Comparison of ENCODE assay signal across 8 cellular contexts in the genomic region with DNA sequence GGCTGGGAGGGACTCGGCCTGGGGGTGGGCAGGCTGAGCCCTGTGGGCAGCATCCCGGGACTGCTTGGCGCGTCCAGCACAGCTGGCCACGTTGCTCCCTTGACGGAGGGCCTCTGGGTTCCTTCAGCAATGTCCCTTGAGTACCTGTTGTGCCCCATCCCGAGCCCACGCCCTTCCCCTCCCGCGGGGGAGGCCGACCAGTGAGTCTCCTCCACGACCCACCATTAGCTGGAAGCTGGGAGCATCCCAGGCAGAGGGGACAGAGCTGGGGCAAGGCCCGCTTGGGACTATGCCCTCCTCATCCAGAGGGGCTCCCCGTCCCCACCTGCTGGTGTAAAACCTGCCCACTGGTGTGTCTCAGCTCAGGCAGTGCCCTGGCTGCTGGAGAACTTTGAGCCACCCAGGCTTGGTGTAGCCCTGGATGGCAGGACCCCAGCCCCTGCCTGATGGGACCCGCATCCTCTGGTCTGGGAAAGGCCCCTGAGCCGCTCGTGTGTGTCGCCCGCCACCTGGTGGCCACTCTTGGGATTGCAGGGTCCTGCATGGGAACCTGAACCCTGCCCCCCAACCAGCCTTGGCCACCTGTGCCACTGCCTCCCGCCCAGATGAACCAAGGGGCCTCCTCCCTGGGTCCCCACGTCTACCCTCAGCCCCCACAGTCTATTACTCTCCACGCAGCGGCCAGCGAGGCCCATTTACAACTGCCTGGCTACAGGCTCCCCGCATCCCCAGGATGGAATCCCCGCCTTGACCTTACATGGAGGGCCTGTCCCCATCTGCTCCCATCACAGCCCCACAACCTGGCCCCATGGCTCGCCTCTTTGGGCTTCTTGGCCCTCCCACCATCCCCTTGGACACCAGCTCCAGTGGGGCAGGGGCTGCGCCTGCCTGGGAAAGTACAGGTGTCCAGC. TPM values are rescaled to one million over a fixed set of nuclear protein-coding genes. Genes with fewer than 3 reads are reported as not detected.
DNase-seq lines count a peak whose midpoint lies in the region; TF ChIP-seq lines count a peak whose summit lies in the region.

No MANE protein-coding gene starts in this region.

- TF ChIP-seq CTCF in choroid plexus epithelial cell (conservative IDR thresholded peaks at IDR 0.05; ENCODE audit: low read depth, low read length): peak; percentile 93
- peak in 1 of 3 donors; percentile 93 for TF ChIP-seq CTCF in lower leg skin (IDR thresholded peaks at IDR 0.05)

- WGBS in lower leg skin, 2 donors: 27 to 28% methylated on average over 16 to 17 of the region's 28 CpGs

- DNase-seq in DMS153 treated with DMSO at 0.1 percent for 48 hours (lab: John Stamatoyannopoulos, UW; ENCODE audit: unreplicated experiment) (peak; percentile 11), DMS153 (lab: John Stamatoyannopoulos, UW) (no peak), NCI-H1694 treated with DMSO at 0.1 percent for 48 hours (lab: John Stamatoyannopoulos, UW) (peak; percentile 45), choroid plexus epithelial cell (ENCODE audit: low read depth) (peak; percentile 55), lower leg skin (ENCODE audit: low spot score in 2 of 2) (peak; percentile 51 to 95), GOT3 (lab: John Stamatoyannopoulos, UW) (no peak)
- peak; percentile 77 to 79 for DNase-seq in activated CD4-positive, alpha-beta T cell treated with anti-CD3 and anti-CD28 coated beads, Interleukin-2, amount 50 U/mL, for 24 hours (ENCODE audit: low read depth in 1 of 2, low spot score in 1 of 2)
- peak; percentile 55 for DNase-seq in stimulated activated CD8-positive, alpha-beta memory T cell treated with anti-CD3 and anti-CD28 coated beads, Interleukin-12 subunit alpha, Interleukin-12 subunit beta, amount 100 ng/mL, for 24 hours (ENCODE audit: extremely low read depth)

- H3K4me3 ChIP-seq in choroid plexus epithelial cell (ENCODE audit: low read depth, low read length) (no peak overlapping the region), lower leg skin (ENCODE audit: low read depth, poor library complexity, severe bottlenecking) (no peak overlapping the region)

- no peak for TF ChIP-seq POLR2A in lower leg skin (IDR thresholded peaks at IDR 0.05)

- intact Hi-C loops in lower leg skin (cut with DNase I; ENCODE audit: low total_unique reads): loop anchor here (5.0 kb wide), 1 partner anchor 38 kb away; no protein-coding TSS in a partner anchor

RNA-seq across cellular contexts. Expression of a gene that starts 16.6 kb away (rescaled TPM):
- total RNA-seq in lower leg skin: 1 to 10 TPM; 2.9 to 3.4 (median 3.2) TPM

RNA-seq across cellular contexts. Expression of a gene that starts 33.8 kb away (rescaled TPM):
- 10 to 100 TPM; 18.7 to 28.4 (median 19.6) TPM for total RNA-seq in lower leg skin

Comparison
In these comparisons a context has a peak if more than half of its experiments do, and no peak if none do; other contexts are left out.
1. DNase-seq: peak in DMS153 treated with DMSO at 0.1 percent for 48 hours (single experiment), NCI-H1694 treated with DMSO at 0.1 percent for 48 hours (single experiment), activated CD4-positive, alpha-beta T cell treated with anti-CD3 and anti-CD28 coated beads, Interleukin-2, amount 50 U/mL, for 24 hours (2 of 2), choroid plexus epithelial cell (single experiment), lower leg skin (2 of 2) and stimulated activated CD8-positive, alpha-beta memory T cell treated with anti-CD3 and anti-CD28 coated beads, Interleukin-12 subunit alpha, Interleukin-12 subunit beta, amount 100 ng/mL, for 24 hours (single experiment); none in DMS153 (single experiment) and GOT3 (single experiment).